8 cellular contexts compared by ENCODE assay signal in the genomic region with DNA sequence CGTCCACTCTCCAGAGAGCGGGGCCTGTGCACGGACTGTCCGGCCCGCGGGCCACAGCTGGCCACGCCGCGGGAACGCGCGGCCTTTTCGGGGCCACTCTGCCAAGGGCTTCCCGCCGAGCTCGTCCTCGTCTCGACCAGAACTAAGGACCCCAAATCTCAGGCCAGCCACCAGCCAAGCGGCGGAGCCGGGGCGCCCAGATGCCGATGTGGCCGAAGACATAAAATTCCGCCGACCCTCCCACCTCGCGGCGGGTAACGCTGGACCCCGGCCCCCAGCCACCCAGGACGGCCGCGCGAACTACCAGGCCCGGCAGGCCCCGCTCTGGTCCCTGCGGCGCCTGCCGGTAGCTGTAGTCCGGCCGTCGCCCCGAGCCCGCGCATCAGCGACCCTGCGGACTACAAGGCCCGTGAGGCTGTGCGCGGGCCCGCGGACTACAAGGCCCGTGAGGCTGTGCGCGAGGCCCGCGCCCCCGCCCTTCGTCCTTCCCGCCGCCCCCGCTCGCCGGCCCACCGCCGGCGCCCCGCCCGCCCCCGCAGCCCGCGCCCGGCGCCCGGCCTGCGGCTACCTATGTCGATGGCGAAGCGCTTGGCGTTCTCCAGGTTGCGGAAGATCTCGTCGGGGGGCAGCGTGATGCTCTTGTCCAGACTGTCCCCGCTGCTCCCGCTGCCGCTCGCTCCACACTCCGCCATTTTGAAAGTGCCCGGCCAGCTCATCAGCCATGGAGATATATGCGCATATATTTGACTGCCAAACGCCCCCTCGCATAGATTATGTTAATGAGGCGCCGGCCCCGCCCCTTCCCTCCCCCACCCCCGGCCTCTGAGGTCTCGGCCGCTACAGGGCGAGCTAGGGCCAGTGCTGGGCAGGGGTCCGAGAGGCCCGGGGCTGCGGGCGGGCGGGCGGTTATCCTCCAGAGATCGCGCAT. TPM values are rescaled to one million over a fixed set of nuclear protein-coding genes. Genes with fewer than 3 reads are reported as not detected.
A peak's percentile ranks its signal among the peaks of the same experiment; 100 is the strongest.
DNase-seq lines count a peak whose midpoint lies in the region; ATAC-seq, FAIRE-seq and TF ChIP-seq lines count a peak whose summit lies in the region.

A gene (minus strand): TSS at position 701 of the 928 bp plus-strand sequence. CDS start 9 bp downstream, at position 692.

- peak within 1 kb of the TSS; percentile 85 for H3K27ac Mint-ChIP-seq in activated T-cell treated with anti-CD3 and anti-CD28 coated beads, Interleukin-2, amount 50 U/mL, for 72 hours
- peak within 1 kb of the TSS; percentile 92 to 99 (median 98) for H3K27ac Mint-ChIP-seq in naive B cell
- peak within 1 kb of the TSS; percentile 93 for H3K27ac Mint-ChIP-seq in stimulated activated memory B cell treated with anti-CD40 and anti-IgM and Interleukin-4, amounts not matched to agents 10 μg/mL and 1 μg/mL and 100 μg/mL, for 72 hours

- no peaks in the 10 kb centered on the region for H3K27me3 Mint-ChIP-seq in activated T-cell treated with anti-CD3 and anti-CD28 coated beads, Interleukin-2, amount 50 U/mL, for 72 hours (ENCODE audit: low read depth)
- peaks cover 0 to 16% (median 5%) of the 10 kb centered on the region in 3 donors for H3K27me3 Mint-ChIP-seq in naive B cell
- H3K27me3 Mint-ChIP-seq in stimulated activated memory B cell treated with anti-CD40 and anti-IgM and Interleukin-4, amounts not matched to agents 10 μg/mL and 1 μg/mL and 100 μg/mL, for 72 hours: peaks cover 10% of the 10 kb centered on the region

- H3K27ac ChIP-seq in esophagus squamous epithelium: peak within 1 kb of the TSS; percentile 86 to 96 (median 88)

- peaks cover 0 to 34% (median 0%) of the 10 kb centered on the region in 4 donors for H3K27me3 ChIP-seq in esophagus squamous epithelium

- peak in 3 of 6 experiments; percentile 12 to 33 (median 18) for TF ChIP-seq CTCF in esophagus squamous epithelium (IDR thresholded peaks at IDR 0.05)

- intact Hi-C loops in esophagus squamous epithelium (cut with DNase I): no loop called here

- ATAC-seq in GM21447 (IDR thresholded peaks at IDR 0.05; ENCODE audit: unreplicated experiment) (peak; percentile 72), naive B cell (ENCODE audit: low read depth in 2 of 2) (peak; percentile 90 to 91)
- ATAC-seq in activated T-cell treated with anti-CD3 and anti-CD28 coated beads, Interleukin-2, amount 50 U/mL, for 72 hours (replicated peaks in 1 of 2): peak; percentile 84 to 85
- peak; percentile 96 for ATAC-seq in stimulated activated memory B cell treated with anti-CD40 and anti-IgM and Interleukin-4, amounts not matched to agents 10 μg/mL and 1 μg/mL and 100 μg/mL, for 72 hours

- H3K4me3 ChIP-seq in esophagus squamous epithelium: peak within 1 kb of the TSS; percentile 77 to 96 (median 86)

- H3K9me3 Mint-ChIP-seq in activated T-cell treated with anti-CD3 and anti-CD28 coated beads, Interleukin-2, amount 50 U/mL, for 72 hours: no peaks in the 10 kb centered on the region
- H3K9me3 Mint-ChIP-seq in naive B cell: no peaks in the 10 kb centered on the region
- H3K9me3 Mint-ChIP-seq in stimulated activated memory B cell treated with anti-CD40 and anti-IgM and Interleukin-4, amounts not matched to agents 10 μg/mL and 1 μg/mL and 100 μg/mL, for 72 hours: no peaks in the 10 kb centered on the region

- WGBS in esophagus squamous epithelium, 2 donors: 0 to 1% methylated on average over 8 to 21 of the region's 109 CpGs

- H3K36me3 ChIP-seq in esophagus squamous epithelium: peaks cover 4 to 13% (median 4%) of the 10 kb centered on the region in 3 donors

- no peaks in the 10 kb centered on the region for H3K9me3 ChIP-seq in esophagus squamous epithelium

- TF ChIP-seq POLR2A in esophagus squamous epithelium (IDR thresholded peaks at IDR 0.05): peak in 1 of 4 donors; percentile 55

- H3K4me1 Mint-ChIP-seq in activated T-cell treated with anti-CD3 and anti-CD28 coated beads, Interleukin-2, amount 50 U/mL, for 72 hours (ENCODE audit: low read depth): peaks cover 49% of the 10 kb centered on the region
- peaks cover 16 to 41% (median 41%) of the 10 kb centered on the region in 3 donors for H3K4me1 Mint-ChIP-seq in naive B cell
- H3K4me1 Mint-ChIP-seq in stimulated activated memory B cell treated with anti-CD40 and anti-IgM and Interleukin-4, amounts not matched to agents 10 μg/mL and 1 μg/mL and 100 μg/mL, for 72 hours: peaks cover 61% of the 10 kb centered on the region

- peaks cover 62 to 77% (median 67%) of the 10 kb centered on the region in 3 donors for H3K4me1 ChIP-seq in esophagus squamous epithelium

- H3K36me3 Mint-ChIP-seq in activated T-cell treated with anti-CD3 and anti-CD28 coated beads, Interleukin-2, amount 50 U/mL, for 72 hours (ENCODE audit: insufficient read depth in 2 of 2): peaks cover 0 to 4% of the 10 kb centered on the region in 2 donors
- H3K36me3 Mint-ChIP-seq in naive B cell: no peaks in the 10 kb centered on the region
- H3K36me3 Mint-ChIP-seq in stimulated activated memory B cell treated with anti-CD40 and anti-IgM and Interleukin-4, amounts not matched to agents 10 μg/mL and 1 μg/mL and 100 μg/mL, for 72 hours: peaks cover 11% of the 10 kb centered on the region

- DNase-seq in DMS114 treated with DMSO at 0.1 percent for 48 hours (lab: John Stamatoyannopoulos, UW; ENCODE audit: unreplicated experiment): peak; percentile 86
- DNase-seq in HuH-7 (ENCODE audit: low spot score): peak; percentile 93
- DNase-seq in RCC 7860 (ENCODE audit: low spot score): peak; percentile 74
- peak; percentile 91 to 93 for DNase-seq in activated T-cell treated with anti-CD3 and anti-CD28 coated beads, Interleukin-2, amount 50 U/mL, for 72 hours
- DNase-seq in esophagus squamous epithelium (lab: John Stamatoyannopoulos, UW): peak; percentile 72
- DNase-seq in naive B cell: peak; percentile 87

- FAIRE-seq in RCC 7860 (lab: Jason Lieb, UNC): no peak

- H3K4me3 Mint-ChIP-seq in activated T-cell treated with anti-CD3 and anti-CD28 coated beads, Interleukin-2, amount 50 U/mL, for 72 hours: peak within 1 kb of the TSS; percentile 81 to 94
- peak within 1 kb of the TSS; percentile 92 to 99 (median 98) for H3K4me3 Mint-ChIP-seq in naive B cell
- H3K4me3 Mint-ChIP-seq in stimulated activated memory B cell treated with anti-CD40 and anti-IgM and Interleukin-4, amounts not matched to agents 10 μg/mL and 1 μg/mL and 100 μg/mL, for 72 hours: peak within 1 kb of the TSS; percentile 99

RNA-seq across cellular contexts. Expression of the gene that starts here (rescaled TPM):
- 10 to 100 TPM; 44.6 to 49.7 TPM for total RNA-seq in activated T-cell treated with anti-CD3 and anti-CD28 coated beads, Interleukin-2, amount 50 U/mL, for 72 hours
- 10 to 100 TPM; 11.8 to 29.1 (median 17.0) TPM for total RNA-seq in esophagus squamous epithelium
- 10 to 100 TPM in 3 of 6 donors, 1 to 10 TPM in 3; 8.6 to 22.2 (median 9.9) TPM for polyA plus RNA-seq in naive B cell (ENCODE audit: low read depth in 6 of 6)

Comparison
In these comparisons a context has a peak if more than half of its experiments do, and no peak if none do; other contexts are left out.
1. Peak in every context shown above with its lines: DNase-seq, ATAC-seq, H3K4me3 ChIP-seq and H3K27ac ChIP-seq.